17 cellular contexts compared by ENCODE assay signal in the genomic region with DNA sequence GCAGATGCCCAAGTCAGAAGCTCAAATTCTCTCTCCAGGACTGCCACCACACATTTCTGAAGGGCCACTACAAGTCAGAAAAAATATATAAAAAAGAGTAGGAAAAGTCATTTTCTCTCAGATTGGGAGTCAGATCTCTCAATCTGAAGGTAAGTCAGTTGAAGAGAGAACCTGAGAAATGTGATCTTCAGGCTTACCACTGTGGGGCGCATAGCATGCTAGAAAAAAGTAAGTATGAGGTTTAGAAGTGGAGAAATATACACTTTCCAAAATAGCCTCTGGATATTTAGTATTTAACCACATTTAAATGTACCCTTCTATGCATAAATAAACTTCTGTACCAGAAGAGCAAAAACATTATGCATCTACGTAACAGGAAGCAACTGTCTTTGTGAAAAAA.
DNase-seq lines count a peak whose midpoint lies in the region; ATAC-seq, FAIRE-seq and TF ChIP-seq lines count a peak whose summit lies in the region.
"Had no signal": no experiment of that assay in that cellular context is flagged by ENCODE, and none has a peak within 500 bp of the region (broad histone marks: within the 10 kb centered on the region; RNA-seq: fewer than 3 reads in every experiment).

No MANE protein-coding gene starts in this region.

- POLR2A ChIA-PET in T-cell (lab: Charles Lee), result no interaction called here

- H3K4me3 ChIP-seq in RWPE2 (ENCODE audit: severe bottlenecking), result no peak overlapping the region
- no peak overlapping the region for H3K4me3 ChIP-seq in kidney (ENCODE audit: low read length in 2 of 2)
- H3K4me3 ChIP-seq: coronary artery, esophagus squamous epithelium, transverse colon had no signal

- H3K9ac ChIP-seq in kidney (ENCODE audit: low read length in 2 of 2), result no peak overlapping the region

- ATAC-seq in RWPE2 (ENCODE audit: low read depth) (no peak), GM19035 (IDR thresholded peaks at IDR 0.05; ENCODE audit: unreplicated experiment) (no peak), T-cell (replicated peaks in 1 of 4) (no peak)
- ATAC-seq: left cardiac atrium, right cardiac atrium had no signal

- no peak overlapping the region for H3K27ac Mint-ChIP-seq in T-cell

- peaks cover 8 to 18% (median 11%) of the 10 kb centered on the region in 3 donors for H3K9me3 Mint-ChIP-seq in T-cell

- no peaks in the 10 kb centered on the region for H3K4me1 Mint-ChIP-seq in T-cell

- DNase-seq in RWPE2 (ENCODE audit: low spot score), result no peak
- DNase-seq in kidney, result no peak
- DNase-seq in kidney glomerular epithelial cell (lab: John Stamatoyannopoulos, UW), result no peak
- no peak for DNase-seq in T-cell
- DNase-seq in NCI-H526 (lab: John Stamatoyannopoulos, UW), result no peak
- DNase-seq: amygdala, esophagus squamous epithelium, hippocampal formation, left cardiac atrium, right cardiac atrium, transverse colon had no signal

- no peaks in the 10 kb centered on the region for H3K36me3 Mint-ChIP-seq in T-cell

- H3K9me3 ChIP-seq in RWPE2 (ENCODE audit: severe bottlenecking), result no peaks in the 10 kb centered on the region
- H3K9me3 ChIP-seq in kidney (ENCODE audit: control insufficient read depth in 1 of 2, low read length in 2 of 2), result no peaks in the 10 kb centered on the region
- H3K9me3 ChIP-seq: esophagus squamous epithelium, transverse colon had no signal

- no peaks in the 10 kb centered on the region for H3K27me3 Mint-ChIP-seq in T-cell

- no peaks in the 10 kb centered on the region for H3K27me3 ChIP-seq in RWPE2 (ENCODE audit: insufficient read depth, poor library complexity, severe bottlenecking)
- H3K27me3 ChIP-seq: esophagus squamous epithelium, transverse colon had no signal

- intact Hi-C loops in kidney (cut with DNase I), result no loop called here

- H3K4me1 ChIP-seq in RWPE2 (ENCODE audit: insufficient read depth, poor library complexity, severe bottlenecking) (no peaks in the 10 kb centered on the region), kidney (ENCODE audit: control insufficient read depth in 1 of 2, insufficient read depth in 1 of 2, low read depth in 1 of 2, low read length in 2 of 2) (no peaks in the 10 kb centered on the region)
- H3K4me1 ChIP-seq: esophagus squamous epithelium, transverse colon had no signal

- TF ChIP-seq CTCF in C4-2B (conservative IDR thresholded peaks at IDR 0.05), result peak; percentile 23
- TF ChIP-seq CTCF in LNCAP (IDR thresholded peaks at IDR 0.05), result peak; percentile 13; the same call in 1 of the 2 replicates
- TF ChIP-seq CTCF in RWPE2 (IDR thresholded peaks at IDR 0.05; ENCODE audit: poor library complexity, severe bottlenecking), result peak; percentile 41
- TF ChIP-seq CTCF in kidney (IDR thresholded peaks at IDR 0.05; ENCODE audit: borderline replicate concordance, extremely low read depth, insufficient read depth), result peak; percentile 2

- FAIRE-seq in kidney (lab: Jason Lieb, UNC), result no peak
- FAIRE-seq: GM18507, GM19239 had no signal

- no peaks in the 10 kb centered on the region for H3K36me3 ChIP-seq in RWPE2 (ENCODE audit: low read depth)
- H3K36me3 ChIP-seq in kidney (ENCODE audit: control insufficient read depth in 1 of 2, insufficient read depth in 2 of 2, low read length in 2 of 2), result no peaks in the 10 kb centered on the region
- H3K36me3 ChIP-seq: esophagus squamous epithelium, transverse colon had no signal

- H3K27ac ChIP-seq in C4-2B (no peak overlapping the region), RWPE2 (ENCODE audit: poor library complexity, severe bottlenecking) (no peak overlapping the region), kidney (ENCODE audit: low read depth in 2 of 2, low read length in 2 of 2) (no peak overlapping the region)
- H3K27ac ChIP-seq: coronary artery, esophagus squamous epithelium, transverse colon had no signal

- CTCF ChIA-PET in T-cell (lab: Charles Lee), result no interaction called here

- no peak overlapping the region for H3K4me3 Mint-ChIP-seq in T-cell
